In the genomic region with DNA sequence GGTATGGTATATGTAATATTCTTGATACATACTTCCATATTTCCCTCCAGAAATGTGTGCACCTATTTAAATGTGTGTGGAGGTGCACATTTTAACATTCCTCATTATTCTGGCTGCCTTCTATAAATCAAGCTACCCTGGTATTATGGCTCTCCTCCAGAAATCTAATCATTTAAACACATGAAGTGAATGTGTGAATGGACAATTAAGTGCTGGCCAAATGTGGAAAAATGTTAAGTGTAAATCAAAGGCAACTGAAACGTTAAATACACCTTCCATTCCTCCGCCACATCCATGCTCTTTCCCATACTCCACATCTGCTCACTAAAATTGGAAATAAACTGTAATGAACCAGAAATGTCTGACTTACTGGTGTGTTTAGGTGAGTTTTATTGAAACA, we compare ENCODE assay signal across 10 cellular contexts. TPM values are rescaled to one million over a fixed set of nuclear protein-coding genes. Genes with fewer than 3 reads are reported as not detected.
"Had no signal": no experiment of that assay in that cellular context is flagged by ENCODE, and none has a peak within 500 bp of the region (broad histone marks: within the 10 kb centered on the region; RNA-seq: fewer than 3 reads in every experiment).

No MANE protein-coding gene starts in this region.

- ATAC-seq: HepG2, K562 had no signal

- H3K9ac ChIP-seq: KMS-11 had no signal

- FAIRE-seq: HepG2, HTR-8/SVneo, K562 had no signal

- H3K27ac Mint-ChIP-seq: IgD-negative memory B cell had no signal

- H3K27me3 Mint-ChIP-seq: IgD-negative memory B cell had no signal

- DNase-seq: IMR-90, KBM-7, KG1 had no signal

- H3K4me1 Mint-ChIP-seq: IgD-negative memory B cell had no signal

- H3K4me3 ChIP-seq: K562 had no signal

- H3K4me3 Mint-ChIP-seq: IgD-negative memory B cell had no signal

- H3K27ac ChIP-seq: HL-60, KMS-11 had no signal

- H3K4me2 ChIP-seq: KMS-11 had no signal

RNA-seq across cellular contexts. Expression of gene ESR1, which starts 24.9 kb away (rescaled TPM):
- total RNA-seq: HepG2, HT-29, IMR-90 had no signal
